19 cellular contexts compared by ENCODE assay signal in the genomic region with DNA sequence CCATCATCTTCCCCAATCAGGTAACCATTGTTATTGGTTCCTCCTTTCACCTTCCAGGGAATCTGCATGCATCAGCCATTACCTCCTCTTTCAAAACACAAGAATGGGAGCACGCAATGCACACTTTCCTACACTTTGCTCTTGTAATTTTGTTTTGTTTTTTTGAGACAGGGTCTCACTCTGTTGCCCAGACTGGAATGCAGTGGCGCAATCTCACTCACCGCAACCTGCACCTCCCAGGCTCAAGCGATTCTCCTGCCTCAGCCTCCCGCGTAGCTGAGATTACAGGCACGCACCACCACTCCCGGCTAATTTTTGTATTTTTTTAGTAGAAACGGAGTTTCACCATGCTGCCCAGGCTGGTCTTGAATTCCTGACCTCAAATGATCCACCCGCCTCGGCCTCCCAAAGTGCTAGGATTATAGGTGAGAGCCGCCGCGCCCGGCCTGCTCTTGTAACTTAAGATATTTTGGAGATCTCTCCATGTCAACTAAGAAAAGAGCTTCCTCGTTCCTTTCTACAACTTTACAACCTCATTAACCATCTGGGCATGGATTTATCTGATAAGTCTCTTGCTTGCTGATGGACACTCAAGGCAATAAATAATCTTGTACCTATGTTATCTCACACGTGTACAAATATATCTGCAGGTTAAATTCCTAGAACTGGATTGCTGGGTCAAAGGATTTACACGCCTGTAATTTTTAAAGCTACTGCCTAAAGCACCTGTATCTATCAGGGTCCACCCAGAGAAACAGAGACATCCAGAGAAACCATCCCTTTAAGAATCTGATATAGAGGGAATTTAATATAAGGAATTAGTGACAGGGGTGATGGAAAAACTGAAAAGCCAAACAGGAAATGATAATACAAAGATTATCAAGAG. TPM values are rescaled to one million over a fixed set of nuclear protein-coding genes. Genes with fewer than 3 reads are reported as not detected.
DNase-seq lines count a peak whose midpoint lies in the region; ATAC-seq and TF ChIP-seq lines count a peak whose summit lies in the region.
"Had no signal": no experiment of that assay in that cellular context is flagged by ENCODE, and none has a peak within 500 bp of the region (broad histone marks: within the 10 kb centered on the region; RNA-seq: fewer than 3 reads in every experiment).

No MANE protein-coding gene starts in this region.

- H2BK120ac ChIP-seq in neuronal stem cell (ENCODE audit: low read depth, low read length) = no peak overlapping the region

- H4K8ac ChIP-seq in neuronal stem cell (ENCODE audit: low read depth, low read length) = no peak overlapping the region

- H3K14ac ChIP-seq in neuronal stem cell (ENCODE audit: low read length) = no peak overlapping the region

- no peak overlapping the region for H3K4me3 Mint-ChIP-seq in activated CD8-positive, alpha-beta memory T cell treated with anti-CD3 and anti-CD28 coated beads, Interleukin-2, amount 10 ng/mL, durations not matched to agents 7 days and 5 days
- H3K4me3 Mint-ChIP-seq: dendritic cell treated with granulocyte-macrophage colony-stimulating factor and Interleukin-4, amounts not matched to agents 40 ng/mL and 50 ng/mL, for 4 days; H9; natural killer cell treated with Interleukin-12 subunit alpha and Interleukin-12 subunit beta and Interleukin-15 and Interleukin-18, amount 100 ng/mL, for 72 hours; stimulated activated naive CD8-positive, alpha-beta T cell treated with anti-CD3 and anti-CD28 coated beads, Interleukin-15, amount 100 ng/mL, for 72 hours had no signal

- H4K91ac ChIP-seq in neuronal stem cell (ENCODE audit: low read depth, low read length, poor library complexity) = no peak overlapping the region

- H3K4me1 ChIP-seq in Peyer's patch = peaks cover 0 to 47% (median 5%) of the 10 kb centered on the region in 4 donors
- H3K4me1 ChIP-seq in stomach = peaks cover 42 to 80% (median 58%) of the 10 kb centered on the region in 4 donors
- peaks cover 7 to 15% of the 10 kb centered on the region in 2 donors for H3K4me1 ChIP-seq in neuronal stem cell (ENCODE audit: control insufficient read depth in 2 of 2, insufficient read depth in 1 of 2, low read depth in 1 of 2, low read length in 2 of 2)

- H3K9me3 ChIP-seq in Peyer's patch (no peaks in the 10 kb centered on the region), stomach (no peaks in the 10 kb centered on the region), neuronal stem cell (replicated peaks in 1 of 2; ENCODE audit: control insufficient read depth in 2 of 2, insufficient read depth in 1 of 2, low read depth in 1 of 2, low read length in 2 of 2) (no peaks in the 10 kb centered on the region)

- 53 to 75% (median 60%) methylated on average over 18 of the region's 18 CpGs for WGBS in stomach, 5 donors
- no CpG with 5 or more reads among the region's 18 CpGs for WGBS in neuronal stem cell (ENCODE audit: extremely low coverage in 2 of 2, insufficient read length in 2 of 2, insufficient replicate concordance in 1 of 2), 2 donors

- no peak overlapping the region for H3K9ac ChIP-seq in neuronal stem cell (ENCODE audit: low read depth, low read length, poor library complexity)

- H3K27ac ChIP-seq in Peyer's patch (peak overlapping the region in 3 of 4 donors; percentile 33 to 76 (median 73)), stomach (peak overlapping the region; percentile 56 to 77 (median 67)), neuronal stem cell (replicated peaks; ENCODE audit: low read length) (no peak overlapping the region)

- peak; percentile 21 for DNase-seq in activated CD8-positive, alpha-beta memory T cell treated with anti-CD3 and anti-CD28 coated beads for 24 hours
- no peak for DNase-seq in activated CD8-positive, alpha-beta memory T cell treated with anti-CD3 and anti-CD28 coated beads, Interleukin-2, amount 10 ng/mL, durations not matched to agents 7 days and 5 days
- DNase-seq in Peyer's patch = peak in 1 of 3 donors; percentile 45
- no peak for DNase-seq in left colon
- DNase-seq in stomach = no peak
- DNase-seq in neuronal stem cell (ENCODE audit: low spot score) = no peak
- DNase-seq in HuH-7.5 (ENCODE audit: low spot score) = no peak
- DNase-seq: activated T-cell treated with anti-CD3 and anti-CD28 coated beads for 4 hours; amniotic stem cell; COR-L47; kidney; NCI-H1105; stimulated activated CD4-positive, alpha-beta T cell treated with anti-CD3 and anti-CD28 coated beads, Interleukin-4, amount 100 ng/mL, for 1 hour; stimulated activated naive CD8-positive, alpha-beta T cell treated with anti-CD3 and anti-CD28 coated beads, Interleukin-15, amount 100 ng/mL, for 72 hours had no signal

- no peak overlapping the region for H3K4me2 ChIP-seq in neuronal stem cell (ENCODE audit: insufficient read depth, low read length, poor library complexity, severe bottlenecking)
- H3K4me2 ChIP-seq: smooth muscle cell had no signal

- intact Hi-C loops in left colon (cut with DNase I, micrococcal nuclease) = no loop called here
- intact Hi-C loops in stomach (cut with DNase I; ENCODE audit: low total_unique reads) = loop anchor here (10.0 kb wide), 1 partner anchor 53 kb away; no protein-coding TSS in a partner anchor

- H3K4ac ChIP-seq in neuronal stem cell (ENCODE audit: low read length) = no peak overlapping the region

- TF ChIP-seq POLR2A in Peyer's patch (IDR thresholded peaks at IDR 0.05) (no peak), stomach (IDR thresholded peaks at IDR 0.05) (no peak)

- peaks cover 4% of the 10 kb centered on the region for H3K79me1 ChIP-seq in neuronal stem cell (ENCODE audit: low read depth, low read length)

- H3K23ac ChIP-seq in neuronal stem cell (ENCODE audit: low read depth, low read length, poor library complexity) = no peak overlapping the region

- H3K27me3 Mint-ChIP-seq in activated CD8-positive, alpha-beta memory T cell treated with anti-CD3 and anti-CD28 coated beads, Interleukin-2, amount 10 ng/mL, durations not matched to agents 7 days and 5 days = peaks cover 41% of the 10 kb centered on the region

- no peak overlapping the region for H3K18ac ChIP-seq in neuronal stem cell (ENCODE audit: low read length)

- no peak overlapping the region for H2AK5ac ChIP-seq in neuronal stem cell (ENCODE audit: low read depth, low read length)

- TF ChIP-seq EP300 in stomach (IDR thresholded peaks at IDR 0.05) = no peak

- H3K36me3 ChIP-seq in Peyer's patch = no peaks in the 10 kb centered on the region
- H3K36me3 ChIP-seq in stomach = no peaks in the 10 kb centered on the region
- peaks cover 0 to 2% of the 10 kb centered on the region in 2 donors for H3K36me3 ChIP-seq in neuronal stem cell (replicated peaks in 1 of 2; ENCODE audit: control insufficient read depth in 2 of 2, insufficient read depth in 2 of 2, low read length in 2 of 2)

- no peaks in the 10 kb centered on the region for H3K9me3 Mint-ChIP-seq in activated CD8-positive, alpha-beta memory T cell treated with anti-CD3 and anti-CD28 coated beads, Interleukin-2, amount 10 ng/mL, durations not matched to agents 7 days and 5 days (ENCODE audit: low read depth)
- H3K9me3 Mint-ChIP-seq: dendritic cell treated with granulocyte-macrophage colony-stimulating factor and Interleukin-4, amounts not matched to agents 40 ng/mL and 50 ng/mL, for 4 days; H9; natural killer cell treated with Interleukin-12 subunit alpha and Interleukin-12 subunit beta and Interleukin-15 and Interleukin-18, amount 100 ng/mL, for 72 hours; stimulated activated naive CD8-positive, alpha-beta T cell treated with anti-CD3 and anti-CD28 coated beads, Interleukin-15, amount 100 ng/mL, for 72 hours had no signal

- TF ChIP-seq CTCF in Peyer's patch (IDR thresholded peaks at IDR 0.05) (no peak), stomach (IDR thresholded peaks at IDR 0.05) (no peak)

- no peak overlapping the region for H2BK15ac ChIP-seq in neuronal stem cell (ENCODE audit: low read length)

- H2AFZ ChIP-seq in neuronal stem cell (ENCODE audit: low read length) = no peak overlapping the region

- no peak for ATAC-seq in activated CD8-positive, alpha-beta memory T cell treated with anti-CD3 and anti-CD28 coated beads, Interleukin-2, amount 10 ng/mL, durations not matched to agents 7 days and 5 days
- ATAC-seq in left colon (peak; percentile 16), HG02759 (IDR thresholded peaks at IDR 0.05; ENCODE audit: unreplicated experiment) (no peak)
- ATAC-seq: natural killer cell treated with Interleukin-12 subunit alpha and Interleukin-12 subunit beta and Interleukin-15 and Interleukin-18, amount 100 ng/mL, for 72 hours; stimulated activated naive CD8-positive, alpha-beta T cell treated with anti-CD3 and anti-CD28 coated beads, Interleukin-15, amount 100 ng/mL, for 72 hours had no signal

- CTCF ChIA-PET in activated CD8-positive, alpha-beta memory T cell treated with anti-CD3 and anti-CD28 coated beads, Interleukin-2, amount 10 ng/mL, durations not matched to agents 7 days and 5 days (lab: Charles Lee) = interaction anchor here (1.7 kb wide), 1 partner anchor 56 kb away, joined by 5 read pairs; no protein-coding TSS in a partner anchor

- no peak overlapping the region for H2BK5ac ChIP-seq in neuronal stem cell (ENCODE audit: low read length)

- no peaks in the 10 kb centered on the region for H3K36me3 Mint-ChIP-seq in activated CD8-positive, alpha-beta memory T cell treated with anti-CD3 and anti-CD28 coated beads, Interleukin-2, amount 10 ng/mL, durations not matched to agents 7 days and 5 days
- H3K36me3 Mint-ChIP-seq: natural killer cell treated with Interleukin-12 subunit alpha and Interleukin-12 subunit beta and Interleukin-15 and Interleukin-18, amount 100 ng/mL, for 72 hours had no signal

- H3K4me3 ChIP-seq in Peyer's patch (peak overlapping the region in 1 of 4 donors; percentile 28), stomach (no peak overlapping the region), neuronal stem cell (ENCODE audit: low read length in 2 of 2) (no peak overlapping the region)
- H3K4me3 ChIP-seq: smooth muscle cell had no signal

- H3K27me3 ChIP-seq in Peyer's patch (no peaks in the 10 kb centered on the region), stomach (no peaks in the 10 kb centered on the region), neuronal stem cell (ENCODE audit: control insufficient read depth in 3 of 3, insufficient read depth in 3 of 3, low read depth in 1 of 3, low read length in 3 of 3) (peaks cover 0 to 8% (median 1%) of the 10 kb centered on the region in 3 experiments)

- peaks cover 17% of the 10 kb centered on the region for H3K4me1 Mint-ChIP-seq in activated CD8-positive, alpha-beta memory T cell treated with anti-CD3 and anti-CD28 coated beads, Interleukin-2, amount 10 ng/mL, durations not matched to agents 7 days and 5 days

- H3K27ac Mint-ChIP-seq in activated CD8-positive, alpha-beta memory T cell treated with anti-CD3 and anti-CD28 coated beads, Interleukin-2, amount 10 ng/mL, durations not matched to agents 7 days and 5 days = no peak overlapping the region
- H3K27ac Mint-ChIP-seq: dendritic cell treated with granulocyte-macrophage colony-stimulating factor and Interleukin-4, amounts not matched to agents 40 ng/mL and 50 ng/mL, for 4 days; H9; natural killer cell treated with Interleukin-12 subunit alpha and Interleukin-12 subunit beta and Interleukin-15 and Interleukin-18, amount 100 ng/mL, for 72 hours; stimulated activated naive CD8-positive, alpha-beta T cell treated with anti-CD3 and anti-CD28 coated beads, Interleukin-15, amount 100 ng/mL, for 72 hours had no signal

- no peak overlapping the region for H2BK12ac ChIP-seq in neuronal stem cell (ENCODE audit: low read length)

RNA-seq across cellular contexts. Expression of gene CYTH3, which starts 4.2 kb away (rescaled TPM):
- total RNA-seq in activated CD8-positive, alpha-beta memory T cell treated with anti-CD3 and anti-CD28 coated beads, Interleukin-2, amount 10 ng/mL, durations not matched to agents 7 days and 5 days = 1 to 10 TPM in 1 of 2 experiments, under 1 TPM in 1; 0.73 to 1.3 TPM
- total RNA-seq in Peyer's patch = 10 to 100 TPM; 19.0 to 70.7 (median 45.6) TPM
- 10 to 100 TPM; 12.8 to 13.2 TPM for total RNA-seq in left colon
- total RNA-seq in stomach = 10 to 100 TPM; 13.3 to 33.8 (median 19.0) TPM
- 10 to 100 TPM in 2 of 3 donors, 1 to 10 TPM in 1; 5.1 to 17.0 (median 11.1) TPM for polyA plus RNA-seq in stomach
- 9.5 TPM for polyA plus RNA-seq in neuronal stem cell (2013, experiment 1 of 2)
- polyA plus RNA-seq in neuronal stem cell (2013, experiment 2 of 2) = 9.5 TPM

Comparison
In these comparisons a context has a peak if more than half of its experiments do, and no peak if none do; other contexts are left out.
1. RNA of gene CYTH3, which starts 4.2 kb away (total RNA-seq): 19.0 to 70.7 TPM in Peyer's patch, 13.3 to 33.8 TPM in stomach and 12.8 to 13.2 TPM in left colon; 0.73 to 1.3 TPM in activated CD8-positive, alpha-beta memory T cell treated with anti-CD3 and anti-CD28 coated beads, Interleukin-2, amount 10 ng/mL, durations not matched to agents 7 days and 5 days; every median in the first group is over 4 times any median in the second.